14 cellular contexts compared by ENCODE assay signal in the genomic region with DNA sequence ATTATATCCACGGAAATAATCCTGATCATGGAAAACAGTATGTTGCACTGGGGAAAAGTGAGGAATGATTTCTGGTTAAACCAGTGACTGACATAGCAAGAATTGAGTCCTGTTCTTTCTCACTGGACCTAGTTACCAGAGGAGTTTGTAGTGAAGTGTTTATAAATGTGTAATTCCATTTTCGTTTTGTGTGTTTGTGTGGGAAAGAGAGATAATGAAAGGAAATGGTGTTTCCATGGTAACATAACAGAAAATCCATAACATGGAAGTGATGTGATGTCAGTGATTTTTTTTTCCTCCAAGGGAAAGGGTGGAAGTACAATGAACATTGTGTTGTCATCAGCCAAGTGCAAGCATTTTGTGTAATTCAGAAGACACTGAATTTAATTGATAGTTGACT.
DNase-seq lines count a peak whose midpoint lies in the region; ATAC-seq, FAIRE-seq and TF ChIP-seq lines count a peak whose summit lies in the region.
"Had no signal": no experiment of that assay in that cellular context is flagged by ENCODE, and none has a peak within 500 bp of the region (broad histone marks: within the 10 kb centered on the region; RNA-seq: fewer than 3 reads in every experiment).

No MANE protein-coding gene starts in this region.

- dilution Hi-C loops in IMR-90 (cut with HindIII; ENCODE audit: low sequenced_read_pairs, unreplicated experiment): no loop called here
- dilution Hi-C loops in keratinocyte (cut with MboI; ENCODE audit: extremely low pct_ligation_motif_present, low sequenced_read_pairs): no loop called here

- DNase-seq in IMR-90 (peak; percentile 65), choroid plexus epithelial cell (ENCODE audit: low read depth) (peak; percentile 83), keratinocyte (ENCODE audit: low read depth, low spot score) (no peak), pons (ENCODE audit: low spot score) (peak; percentile 42), HFFc6 (no peak), D721Med (ENCODE audit: insufficient read length, low spot score) (no peak), T1000 (lab: John Stamatoyannopoulos, UW) (no peak)
- no peak for DNase-seq in activated CD4-positive, alpha-beta T cell treated with anti-CD3 and anti-CD28 coated beads for 36 hours
- DNase-seq: activated T-cell treated with anti-CD3 and anti-CD28 coated beads, Interleukin-2, amount 50 U/mL, for 48 hours; kidney; NCI-H524 treated with DMSO at 0.1 percent for 48 hours; stimulated activated CD4-positive, alpha-beta T cell treated with anti-CD3 and anti-CD28 coated beads, Interleukin-2, amount 100 ng/mL, for 24 hours had no signal

- no peak overlapping the region for H2AK9ac ChIP-seq in IMR-90 (replicated peaks; ENCODE audit: low read depth, low read length, poor library complexity)

- no peak overlapping the region for H3K56ac ChIP-seq in IMR-90 (ENCODE audit: extremely low read depth, insufficient read depth, low read length)

- TF ChIP-seq POLR2A in IMR-90 (IDR thresholded peaks at IDR 0.05; ENCODE audit: low read depth, low read length): no peak

- H3K4ac ChIP-seq in IMR-90 (ENCODE audit: low read depth, low read length): no peak overlapping the region

- no peak overlapping the region for H2AK5ac ChIP-seq in IMR-90 (ENCODE audit: low read depth, low read length)

- H4K8ac ChIP-seq in IMR-90 (ENCODE audit: low read depth in 2 of 2, low read length in 2 of 2): no peak overlapping the region

- H3K79me1 ChIP-seq in IMR-90 (ENCODE audit: low read depth in 1 of 2, low read length in 2 of 2): no peaks in the 10 kb centered on the region

- in situ Hi-C loops in IMR-90 (cut with MboI; ENCODE audit: low sequenced_read_pairs): no loop called here

- no peak overlapping the region for H4K5ac ChIP-seq in IMR-90 (ENCODE audit: low read depth, low read length)

- H3K4me1 ChIP-seq in IMR-90 (ENCODE audit: control insufficient read depth, insufficient read depth, low read length) (0 out of 2 replicates have a peak, but pooled peaks cover under 1% of the 10 kb centered on the region), keratinocyte (ENCODE audit: control insufficient read depth, extremely low read depth, insufficient read depth, low read length) (no peaks in the 10 kb centered on the region)

- no peaks in the 10 kb centered on the region for H3K27me3 Mint-ChIP-seq in HFFc6 (ENCODE audit: insufficient read depth)
- no peaks in the 10 kb centered on the region for H3K27me3 Mint-ChIP-seq in activated CD4-positive, alpha-beta T cell treated with anti-CD3 and anti-CD28 coated beads for 36 hours

- no peak for TF ChIP-seq RAD21 in IMR-90 (IDR thresholded peaks at IDR 0.05; ENCODE audit: low read length)

- POLR2A ChIA-PET in IMR-90 (lab: Charles Lee; ENCODE audit: unreplicated experiment): no interaction called here
- POLR2A ChIA-PET in activated CD4-positive, alpha-beta T cell treated with anti-CD3 and anti-CD28 coated beads for 36 hours (lab: Charles Lee): no interaction called here

- peaks cover 22% of the 10 kb centered on the region for H3K9me3 Mint-ChIP-seq in HFFc6
- H3K9me3 Mint-ChIP-seq in activated CD4-positive, alpha-beta T cell treated with anti-CD3 and anti-CD28 coated beads for 36 hours (ENCODE audit: low read depth): no peaks in the 10 kb centered on the region

- TF ChIP-seq CTCF in IMR-90 (conservative IDR thresholded peaks at IDR 0.05; ENCODE audit: low read depth, low read length) (no peak), choroid plexus epithelial cell (conservative IDR thresholded peaks at IDR 0.05; ENCODE audit: low read depth, low read length) (no peak), keratinocyte (optimal IDR thresholded peaks at IDR 0.05 in 1 of 3, IDR thresholded peaks at IDR 0.05 in 1 of 3, conservative IDR thresholded peaks at IDR 0.05 in 1 of 3; ENCODE audit: extremely low read depth in 1 of 3, insufficient read depth in 2 of 3, low read length in 3 of 3) (no peak), HFFc6 (IDR thresholded peaks at IDR 0.05) (no peak), D721Med (IDR thresholded peaks at IDR 0.05; ENCODE audit: insufficient read depth, missing control alignments) (no peak)

- H3K27ac ChIP-seq in IMR-90 (ENCODE audit: insufficient read depth, low read length) (no peak overlapping the region), keratinocyte (ENCODE audit: control insufficient read depth, insufficient read depth, low read length) (no peak overlapping the region)
- H3K27ac ChIP-seq: C4-2B, KMS-11 had no signal

- no peak overlapping the region for H4K91ac ChIP-seq in IMR-90 (ENCODE audit: insufficient read depth, low read depth, low read length)

- no peaks in the 10 kb centered on the region for H3K79me2 ChIP-seq in keratinocyte (ENCODE audit: control insufficient read depth, insufficient read depth, low read length)

- H3K9me1 ChIP-seq in IMR-90 (ENCODE audit: insufficient read depth, low read length) (no peaks in the 10 kb centered on the region), keratinocyte (ENCODE audit: control insufficient read depth, extremely low read depth, insufficient read depth, low read length) (no peaks in the 10 kb centered on the region)

- BruUV-seq in IMR-90 (replicated peaks; lab: Mats Ljungman, UMichigan): no TSS peak

- H3K9ac ChIP-seq in IMR-90 (ENCODE audit: low read depth, low read length): no peak overlapping the region
- H3K9ac ChIP-seq in keratinocyte (ENCODE audit: control insufficient read depth, extremely low read depth, insufficient read depth, low read length): no peak overlapping the region
- H3K9ac ChIP-seq: KMS-11 had no signal

- no peak overlapping the region for H2BK20ac ChIP-seq in IMR-90 (ENCODE audit: low read depth, low read length)

- CTCF ChIA-PET in IMR-90 (lab: Yijun Ruan, JAX): no interaction called here
- CTCF ChIA-PET in activated CD4-positive, alpha-beta T cell treated with anti-CD3 and anti-CD28 coated beads for 36 hours (lab: Charles Lee): no interaction called here

- no peaks in the 10 kb centered on the region; the same call in 1 of the 2 replicates for H3K36me3 Mint-ChIP-seq in HFFc6 (ENCODE audit: low read depth)
- no peaks in the 10 kb centered on the region for H3K36me3 Mint-ChIP-seq in activated CD4-positive, alpha-beta T cell treated with anti-CD3 and anti-CD28 coated beads for 36 hours (ENCODE audit: low read depth)

- H3K36me3 ChIP-seq in IMR-90 (ENCODE audit: control insufficient read depth, insufficient read depth, low read length): no peaks in the 10 kb centered on the region
- H3K36me3 ChIP-seq in keratinocyte (ENCODE audit: control insufficient read depth in 2 of 2, extremely low read depth in 1 of 2, insufficient read depth in 2 of 2, low read length in 2 of 2): no peaks in the 10 kb centered on the region

- FAIRE-seq in keratinocyte (lab: Jason Lieb, UNC): no peak
- no peak for FAIRE-seq in D721Med (lab: Jason Lieb, UNC)

- WGBS in IMR-90 (ENCODE audit: extremely low coverage in 2 of 2, insufficient read length in 1 of 2), 2 experiments: no CpG with 5 or more reads among the region's 2 CpGs

- no peak overlapping the region for H2BK15ac ChIP-seq in IMR-90 (ENCODE audit: low read depth, low read length)

- H3K18ac ChIP-seq in IMR-90 (ENCODE audit: low read depth, low read length): no peak overlapping the region

- peak; percentile 21; the same call in 1 of the 2 replicates for ATAC-seq in IMR-90 (ENCODE audit: low read depth)
- ATAC-seq in activated CD4-positive, alpha-beta T cell treated with anti-CD3 and anti-CD28 coated beads for 36 hours: no peak

- H3K4me3 Mint-ChIP-seq in HFFc6: no peak overlapping the region
- H3K4me3 Mint-ChIP-seq in activated CD4-positive, alpha-beta T cell treated with anti-CD3 and anti-CD28 coated beads for 36 hours: no peak overlapping the region

- intact Hi-C loops in IMR-90 (cut with micrococcal nuclease): no loop called here
- intact Hi-C loops in activated CD4-positive, alpha-beta T cell treated with anti-CD3 and anti-CD28 coated beads for 36 hours (cut with DNase I, micrococcal nuclease): no loop called here

- H3K4me3 ChIP-seq in IMR-90 (ENCODE audit: insufficient read depth, low read depth, low read length): no peak overlapping the region
- no peak overlapping the region for H3K4me3 ChIP-seq in choroid plexus epithelial cell (ENCODE audit: low read depth, low read length)
- no peak overlapping the region for H3K4me3 ChIP-seq in keratinocyte (ENCODE audit: control insufficient read depth in 2 of 3, extremely low read depth in 1 of 3, insufficient read depth in 2 of 3, low read depth in 1 of 3, low read length in 3 of 3)

- H2AFZ ChIP-seq in IMR-90 (replicated peaks; ENCODE audit: low read length, poor library complexity): no peak overlapping the region
- H2AFZ ChIP-seq in keratinocyte (ENCODE audit: control insufficient read depth, low read length): no peak overlapping the region

- H3K14ac ChIP-seq in IMR-90 (replicated peaks; ENCODE audit: low read depth, low read length): no peak overlapping the region

- H2BK120ac ChIP-seq in IMR-90 (ENCODE audit: low read depth, low read length): no peak overlapping the region

- H3K9me3 ChIP-seq in IMR-90 (ENCODE audit: control insufficient read depth, insufficient read depth, low read length) (no peaks in the 10 kb centered on the region), keratinocyte (ENCODE audit: control insufficient read depth, low read depth, low read length) (no peaks in the 10 kb centered on the region)

- H3K23ac ChIP-seq in IMR-90 (ENCODE audit: low read depth, low read length): no peak overlapping the region

- H3K27me3 ChIP-seq in IMR-90 (ENCODE audit: control insufficient read depth, insufficient read depth, low read length): no peaks in the 10 kb centered on the region
- H3K27me3 ChIP-seq in keratinocyte (ENCODE audit: control insufficient read depth, extremely low read depth, insufficient read depth, low read length): no peaks in the 10 kb centered on the region

- H4K20me1 ChIP-seq in IMR-90 (ENCODE audit: insufficient read depth, low read length) (no peaks in the 10 kb centered on the region), keratinocyte (ENCODE audit: control insufficient read depth, extremely low read depth, insufficient read depth, low read length) (no peaks in the 10 kb centered on the region)

- H3K27ac Mint-ChIP-seq in HFFc6: no peak overlapping the region
- H3K27ac Mint-ChIP-seq in activated CD4-positive, alpha-beta T cell treated with anti-CD3 and anti-CD28 coated beads for 36 hours: no peak overlapping the region

- H3K4me2 ChIP-seq in IMR-90 (ENCODE audit: low read depth, low read length) (peak overlapping the region; percentile 63; the same call in 1 of the 2 replicates), keratinocyte (ENCODE audit: control insufficient read depth, extremely low read depth, insufficient read depth, low read depth, low read length) (peak overlapping the region; percentile 9)
- H3K4me2 ChIP-seq: KMS-11 had no signal

- H3K4me1 Mint-ChIP-seq in HFFc6 (ENCODE audit: low read depth): no peaks in the 10 kb centered on the region
- H3K4me1 Mint-ChIP-seq in activated CD4-positive, alpha-beta T cell treated with anti-CD3 and anti-CD28 coated beads for 36 hours: no peaks in the 10 kb centered on the region

- H2BK5ac ChIP-seq in IMR-90 (ENCODE audit: low read depth, low read length, poor library complexity, severe bottlenecking): no peak overlapping the region

TF ChIP-seq in IMR-90, 13 proteins besides CTCF, POLR2A, EP300 and RAD21 (continues in another document):
- TF ChIP-seq SMC3 (IDR thresholded peaks at IDR 0.05; ENCODE audit: low read depth, low read length): no peak
- no peak for TF ChIP-seq NFE2L2 (IDR thresholded peaks at IDR 0.05; ENCODE audit: low read depth, low read length)

Comparison
In these comparisons a context has a peak if more than half of its experiments do, and no peak if none do; other contexts are left out.
1. DNase-seq: peak in IMR-90 (single experiment), choroid plexus epithelial cell (single experiment) and pons (single experiment); none in keratinocyte (single experiment), HFFc6 (single experiment), activated CD4-positive, alpha-beta T cell treated with anti-CD3 and anti-CD28 coated beads for 36 hours (single experiment), D721Med (single experiment) and T1000 (single experiment).